Comparison of ENCODE assay signal across 2 cellular contexts in the genomic region with DNA sequence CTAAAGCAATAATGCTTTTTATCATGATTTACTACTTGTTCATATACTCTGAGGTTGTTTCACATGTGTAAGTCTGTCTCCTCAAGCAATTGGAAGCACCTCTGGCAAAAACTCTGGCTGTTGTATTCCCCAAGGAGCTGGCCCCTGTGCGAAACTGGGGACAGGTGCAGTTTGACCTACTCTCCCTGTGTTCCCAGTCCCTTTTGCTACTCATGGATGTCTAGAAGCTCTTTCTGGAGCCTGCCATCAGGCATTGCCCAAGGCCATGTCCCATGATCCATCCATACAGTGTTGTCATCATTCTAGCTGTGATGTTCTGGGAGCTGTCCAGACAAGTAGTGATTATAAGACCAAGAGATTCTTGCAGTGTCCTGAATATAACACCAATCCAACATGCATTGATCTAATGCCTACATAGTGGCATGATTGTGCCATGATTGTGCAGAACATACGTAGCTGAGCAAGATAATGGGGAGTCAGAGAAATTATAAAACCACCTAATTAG.
TF ChIP-seq lines count a peak whose summit lies in the region.

No MANE protein-coding gene starts in this region.

TF ChIP-seq in SK-N-SH, 30 proteins besides CTCF, POLR2A, EP300 and RAD21 (continued from another document):
- TF ChIP-seq REST (IDR thresholded peaks at IDR 0.05; ENCODE audit: low read depth, low read length) = peak; percentile 53; the same call in 1 of the 2 replicates

TF ChIP-seq in SK-N-SH treated with all-trans-retinoic acid at 6 μM for 48 hours, 23 proteins besides CTCF, POLR2A, EP300 and RAD21 (continued from another document):
- TF ChIP-seq, protein P1, sequence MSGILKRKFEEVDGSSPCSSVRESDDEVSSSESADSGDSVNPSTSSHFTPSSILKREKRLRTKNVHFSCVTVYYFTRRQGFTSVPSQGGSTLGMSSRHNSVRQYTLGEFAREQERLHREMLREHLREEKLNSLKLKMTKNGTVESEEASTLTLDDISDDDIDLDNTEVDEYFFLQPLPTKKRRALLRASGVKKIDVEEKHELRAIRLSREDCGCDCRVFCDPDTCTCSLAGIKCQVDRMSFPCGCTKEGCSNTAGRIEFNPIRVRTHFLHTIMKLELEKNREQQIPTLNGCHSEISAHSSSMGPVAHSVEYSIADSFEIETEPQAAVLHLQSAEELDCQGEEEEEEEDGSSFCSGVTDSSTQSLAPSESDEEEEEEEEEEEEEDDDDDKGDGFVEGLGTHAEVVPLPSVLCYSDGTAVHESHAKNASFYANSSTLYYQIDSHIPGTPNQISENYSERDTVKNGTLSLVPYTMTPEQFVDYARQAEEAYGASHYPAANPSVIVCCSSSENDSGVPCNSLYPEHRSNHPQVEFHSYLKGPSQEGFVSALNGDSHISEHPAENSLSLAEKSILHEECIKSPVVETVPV (CRISPR knock-in tag; IDR thresholded peaks at IDR 0.05) = no peak
- TF ChIP-seq TSHZ2 (CRISPR knock-in tag; IDR thresholded peaks at IDR 0.05) (no peak), ESRRG (CRISPR knock-in tag; IDR thresholded peaks at IDR 0.05) (no peak), ZFP30 (CRISPR knock-in tag; IDR thresholded peaks at IDR 0.05) (no peak), TCF4 (CRISPR knock-in tag; IDR thresholded peaks at IDR 0.05; ENCODE audit: borderline replicate concordance) (no peak), GLIS3 (CRISPR knock-in tag; IDR thresholded peaks at IDR 0.05) (no peak), PPARA (CRISPR knock-in tag; IDR thresholded peaks at IDR 0.05; ENCODE audit: borderline replicate concordance) (no peak), ZNF565 (CRISPR knock-in tag; conservative IDR thresholded peaks at IDR 0.05; ENCODE audit: low read depth) (no peak), POU6F1 (CRISPR knock-in tag; IDR thresholded peaks at IDR 0.05; ENCODE audit: borderline replicate concordance, low read depth) (no peak), ZC3H10 (CRISPR knock-in tag; IDR thresholded peaks at IDR 0.05) (no peak), CSDC2 (CRISPR knock-in tag; IDR thresholded peaks at IDR 0.05) (no peak), ZFP3 (CRISPR knock-in tag; IDR thresholded peaks at IDR 0.05) (no peak), ARNTL (CRISPR knock-in tag; IDR thresholded peaks at IDR 0.05; ENCODE audit: borderline replicate concordance, low read depth) (no peak), SNAI2 (CRISPR knock-in tag; IDR thresholded peaks at IDR 0.05) (no peak), OSR1 (CRISPR knock-in tag; IDR thresholded peaks at IDR 0.05) (no peak), ZNF70 (CRISPR knock-in tag; IDR thresholded peaks at IDR 0.05) (no peak)
